ENCODE assay signal across 28 cellular contexts in genomic region chr4:1866095-1866755, GRCh38. TPM values are rescaled to one million over a fixed set of nuclear protein-coding genes. Genes with fewer than 3 reads are reported as not detected.
DNase-seq lines count a peak whose midpoint lies in the region; ATAC-seq, FAIRE-seq and TF ChIP-seq lines count a peak whose summit lies in the region.
"Had no signal": no experiment of that assay in that cellular context is flagged by ENCODE, and none has a peak within 500 bp of the region (broad histone marks: within the 10 kb centered on the region; RNA-seq: fewer than 3 reads in every experiment).

No MANE protein-coding gene starts in this region.

- peaks cover 22% of the 10 kb centered on the region for H3K4me1 Mint-ChIP-seq in T-helper 2 cell treated with Interferon-gamma antibody and Interleukin-4, amounts not matched to agents 5 μg/mL and 100 μg/mL, for 36 hours (ENCODE audit: low read depth)

- no peaks in the 10 kb centered on the region for H3K9me1 ChIP-seq in K562 (ENCODE audit: control insufficient read depth, insufficient read depth, low read length)

- intact Hi-C loops in K562 (cut with micrococcal nuclease) (no loop called here), breast epithelium (cut with DNase I; ENCODE audit: low total_unique reads) (no loop called here)

- no peak overlapping the region for H3K4me2 ChIP-seq in K562 (ENCODE audit: insufficient read depth, low read length)

- no peaks in the 10 kb centered on the region for H3K27me3 Mint-ChIP-seq in T-helper 2 cell treated with Interferon-gamma antibody and Interleukin-4, amounts not matched to agents 5 μg/mL and 100 μg/mL, for 36 hours (ENCODE audit: low read depth)
- H3K27me3 Mint-ChIP-seq: B cell had no signal

- H3K4me3 ChIP-seq in K562 = no peak overlapping the region
- H3K4me3 ChIP-seq in breast epithelium = no peak overlapping the region
- H3K4me3 ChIP-seq: heart right ventricle, Peyer's patch, SJSA1, skin epidermis had no signal

- H4K20me1 ChIP-seq in K562 (replicated peaks; ENCODE audit: control insufficient read depth, insufficient read depth, low read length) = no peaks in the 10 kb centered on the region

- TF ChIP-seq POLR2A in K562 (conservative IDR thresholded peaks at IDR 0.05) (no peak), breast epithelium (IDR thresholded peaks at IDR 0.05) (no peak)

- no peak for TF ChIP-seq RAD21 in K562 (CRISPR knock-in tag; conservative IDR thresholded peaks at IDR 0.05 in 1 of 2, IDR thresholded peaks at IDR 0.05 in 1 of 2)

- TF ChIP-seq CTCF in K562 (IDR thresholded peaks at IDR 0.05 in 2 of 3, conservative IDR thresholded peaks at IDR 0.05 in 1 of 3; ENCODE audit: insufficient read depth in 2 of 3, low read depth in 1 of 3, low read length in 3 of 3) (no peak), breast epithelium (IDR thresholded peaks at IDR 0.05) (no peak)

- H3K9me3 ChIP-seq in K562 (replicated peaks; ENCODE audit: control insufficient read depth, insufficient read depth, low read depth, low read length) (no peaks in the 10 kb centered on the region), breast epithelium (no peaks in the 10 kb centered on the region)
- H3K9me3 ChIP-seq: heart right ventricle, Peyer's patch had no signal

- no peaks in the 10 kb centered on the region for H3K27me3 ChIP-seq in K562 (ENCODE audit: control insufficient read depth in 2 of 2, insufficient read depth in 2 of 2, low read length in 2 of 2)
- H3K27me3 ChIP-seq in breast epithelium = no peaks in the 10 kb centered on the region
- H3K27me3 ChIP-seq: Peyer's patch, SJSA1 had no signal

- no peak overlapping the region for H3K4me3 Mint-ChIP-seq in T-helper 2 cell treated with Interferon-gamma antibody and Interleukin-4, amounts not matched to agents 5 μg/mL and 100 μg/mL, for 36 hours
- H3K4me3 Mint-ChIP-seq: activated T-cell treated with anti-CD3 and anti-CD28 coated beads, Interleukin-2, amount 50 U/mL, for 4 hours; B cell had no signal

- H3K36me3 Mint-ChIP-seq in T-helper 2 cell treated with Interferon-gamma antibody and Interleukin-4, amounts not matched to agents 5 μg/mL and 100 μg/mL, for 36 hours (ENCODE audit: low read depth) = no peaks in the 10 kb centered on the region

- ATAC-seq in K562 = no peak
- ATAC-seq: activated T-cell treated with anti-CD3 and anti-CD28 coated beads, Interleukin-2, amount 50 U/mL, for 4 hours; esophagus mucosa; foreskin keratinocyte; heart right ventricle; left lobe of liver had no signal

- no TSS peak for BruUV-seq in K562 (replicated peaks; lab: Mats Ljungman, UMichigan)

- H3K27ac ChIP-seq in K562 (ENCODE audit: extremely low read depth, low read depth, low read length) = no peak overlapping the region
- H3K27ac ChIP-seq in breast epithelium = no peak overlapping the region
- H3K27ac ChIP-seq: foreskin keratinocyte, heart right ventricle, Peyer's patch, SJSA1, skin epidermis had no signal

- in situ Hi-C loops in K562 (cut with MboI) = no loop called here

- CTCF ChIA-PET in K562 (lab: Yijun Ruan, JAX; ENCODE audit: low intra/inter-chr PET ratio) = no interaction called here

- no peak for FAIRE-seq in K562 (lab: Jason Lieb, UNC)
- FAIRE-seq: H54 had no signal

- peaks cover 25 to 45% of the 10 kb centered on the region in 2 experiments for H3K4me1 ChIP-seq in K562 (replicated peaks in 1 of 2; ENCODE audit: control insufficient read depth in 2 of 2, insufficient read depth in 2 of 2, low read length in 2 of 2)
- peaks cover 0 to 8% of the 10 kb centered on the region in 2 donors for H3K4me1 ChIP-seq in breast epithelium
- H3K4me1 ChIP-seq: foreskin keratinocyte had no signal

- WGBS in K562 (ENCODE audit: insufficient coverage, low coverage, missing lambda C conversion rate) = 90% methylated on average over 7 of the region's 8 CpGs

- H2AFZ ChIP-seq in K562 (ENCODE audit: low read depth, low read length) = no peak overlapping the region

- H3K9ac ChIP-seq in K562 (ENCODE audit: insufficient read depth in 1 of 2, low read depth in 2 of 2, low read length in 2 of 2) = peak overlapping the region in 1 of 2 experiments; percentile 77; a peak in 2 of 4 replicates

- POLR2A ChIA-PET in K562 (lab: Yijun Ruan, JAX) = no interaction called here

- H3K79me2 ChIP-seq in K562 (ENCODE audit: control insufficient read depth, insufficient read depth, low read length) = peaks cover 6% of the 10 kb centered on the region; the same call in 2 of the 3 replicates

- no peak for TF ChIP-seq EP300 in K562 (IDR thresholded peaks at IDR 0.05; ENCODE audit: low read length)

- H3K27ac Mint-ChIP-seq in T-helper 2 cell treated with Interferon-gamma antibody and Interleukin-4, amounts not matched to agents 5 μg/mL and 100 μg/mL, for 36 hours = peak overlapping the region; percentile 3
- H3K27ac Mint-ChIP-seq: B cell had no signal

- no peaks in the 10 kb centered on the region for H3K36me3 ChIP-seq in K562 (ENCODE audit: control insufficient read depth, insufficient read depth, low read length)
- no peaks in the 10 kb centered on the region for H3K36me3 ChIP-seq in breast epithelium
- H3K36me3 ChIP-seq: heart right ventricle, Peyer's patch, SJSA1 had no signal

- DNase-seq in T-helper 2 cell treated with Interferon-gamma antibody and Interleukin-4, amounts not matched to agents 5 μg/mL and 100 μg/mL, for 36 hours (ENCODE audit: low spot score) = no peak
- DNase-seq in T-helper 2 cell (no peak), NCI-H345 treated with DMSO at 0.1 percent for 48 hours (lab: John Stamatoyannopoulos, UW; ENCODE audit: unreplicated experiment) (peak; percentile 15), K562 (ENCODE audit: extremely low read depth in 1 of 4, low spot score in 3 of 4) (no peak), iPS-NIHi11 (ENCODE audit: low spot score) (no peak), breast epithelium (ENCODE audit: low spot score in 2 of 2) (no peak), NCI-H526 treated with DMSO at 0.1 percent for 48 hours (lab: John Stamatoyannopoulos, UW) (no peak)
- no peak for DNase-seq in stimulated activated CD4-positive, alpha-beta T cell treated with anti-CD3 and anti-CD28 coated beads, Interleukin-1b, Interleukin-23, amount 100 ng/mL, for 48 hours
- DNase-seq: activated CD4-positive, alpha-beta T cell treated with anti-CD3 and anti-CD28 coated beads for 48 hours; activated naive CD4-positive, alpha-beta T cell treated with Interleukin-2 at 50 U/mL for 16 hours; activated T-cell treated with anti-CD3 and anti-CD28 coated beads, Interleukin-2, amount 50 U/mL, for 4 hours; amniotic stem cell; cortex of kidney; foreskin keratinocyte; heart right ventricle; Kasumi-1; mesenchymal stem cell; NK-92 treated with Interleukin-12 subunit alpha and Interleukin-12 subunit beta, amount 100 ng/mL, for 24 hours; Peyer's patch; stimulated activated CD4-positive, alpha-beta T cell treated with anti-CD3 and anti-CD28 coated beads, Interleukin-4, amount 100 ng/mL, for 1 hour; stimulated activated naive CD4-positive, alpha-beta T cell; T-helper 1 cell had no signal

- no peaks in the 10 kb centered on the region for H3K9me3 Mint-ChIP-seq in T-helper 2 cell treated with Interferon-gamma antibody and Interleukin-4, amounts not matched to agents 5 μg/mL and 100 μg/mL, for 36 hours
- H3K9me3 Mint-ChIP-seq: activated T-cell treated with anti-CD3 and anti-CD28 coated beads, Interleukin-2, amount 50 U/mL, for 4 hours had no signal

TF ChIP-seq in K562, 482 proteins besides CTCF, POLR2A, EP300 and RAD21 (continues in another document):
- TF ChIP-seq POLR2G (IDR thresholded peaks at IDR 0.05; ENCODE audit: low read depth, low read length) (peak; percentile 45), CREB1 (IDR thresholded peaks at IDR 0.05) (no peak), CREB1 (CRISPR knock-in tag; IDR thresholded peaks at IDR 0.05) (no peak), ZKSCAN3 (CRISPR knock-in tag; IDR thresholded peaks at IDR 0.05) (no peak), ZNF263 (CRISPR knock-in tag; IDR thresholded peaks at IDR 0.05; ENCODE audit: borderline replicate concordance) (no peak)

RNA-seq across cellular contexts. Expression of gene NSD2, which starts 5.0 kb away (rescaled TPM):
- total RNA-seq in K562 (2011; cell fraction: chromatin; rRNA removed; ENCODE audit: low replicate concordance) = 289 and 389 TPM in 2 replicates
- total RNA-seq in K562 (2011; cell fraction: nucleolus; rRNA removed) = 139 and 156 TPM in 2 replicates
- 199 and 236 TPM in 2 replicates for total RNA-seq in K562 (2011; cell fraction: nucleoplasm; rRNA removed)
- 51.8 and 60.7 TPM in 2 replicates for total RNA-seq in K562 (2014; rRNA removed)
- 76.3 and 81.4 TPM in 2 replicates for total RNA-seq in K562 (2014; rRNA removed; fragmentation: Illumina TruSeq; extraction: Trizol)
- 55.7 and 58.8 TPM in 2 replicates for total RNA-seq in K562 (2015; rRNA removed; fragmentation: Illumina TruSeq; extraction: Trizol)
- total RNA-seq in K562 (2021) = 112 and 126 TPM in 2 replicates
- 48.5 and 59.2 TPM in 2 replicates for polyA plus RNA-seq in K562 (2011; rRNA removed)
- polyA plus RNA-seq in K562 (2011; cell fraction: cytosol; rRNA removed) = 29.9 and 35.2 TPM in 2 replicates
- polyA plus RNA-seq in K562 (2011; cell fraction: nucleus; rRNA removed) = 134 and 155 TPM in 2 replicates
- polyA plus RNA-seq in K562 (2012) = 52.3 and 53.7 TPM in 2 replicates
- polyA plus RNA-seq in K562 (2014; fragmentation: Illumina TruSeq; extraction: Trizol) = 62.7 and 74.1 TPM in 2 replicates
- polyA plus RNA-seq in K562 (2014; fragmentation: Nextera tagmentation; extraction: Ambion mirVana) = 1 to 10 TPM; 6.4 to 9.7 TPM
- 53.5 and 58.5 TPM in 2 replicates for polyA plus RNA-seq in K562 (2014; rRNA removed)
- 106 and 124 TPM in 2 replicates for polyA minus RNA-seq in K562 (2011; rRNA and poly(A)+ RNA removed)
- polyA minus RNA-seq in K562 (2011; cell fraction: cytosol; rRNA and poly(A)+ RNA removed) = 58.0 and 70.8 TPM in 2 replicates
- 57.1 and 96.7 TPM in 2 replicates for polyA minus RNA-seq in K562 (2011; cell fraction: nucleus; rRNA and poly(A)+ RNA removed)
- 10 to 100 TPM; 24.6 to 36.7 (median 30.8) TPM for total RNA-seq in breast epithelium

RNA-seq across cellular contexts. Expression of gene LETM1, which starts 10.3 kb away (rescaled TPM):
- total RNA-seq in K562 (2011; cell fraction: chromatin; rRNA removed; ENCODE audit: low replicate concordance) = 127 and 320 TPM in 2 replicates
- 226 and 230 TPM in 2 replicates for total RNA-seq in K562 (2011; cell fraction: nucleolus; rRNA removed)
- 127 and 144 TPM in 2 replicates for total RNA-seq in K562 (2011; cell fraction: nucleoplasm; rRNA removed)
- total RNA-seq in K562 (2014; rRNA removed) = 99.1 and 118 TPM in 2 replicates
- total RNA-seq in K562 (2014; rRNA removed; fragmentation: Illumina TruSeq; extraction: Trizol) = 26.9 and 33.1 TPM in 2 replicates
- 48.3 and 49.6 TPM in 2 replicates for total RNA-seq in K562 (2015; rRNA removed; fragmentation: Illumina TruSeq; extraction: Trizol)
- total RNA-seq in K562 (2021) = 105 and 109 TPM in 2 replicates
- polyA plus RNA-seq in K562 (2011; rRNA removed) = 28.3 and 38.6 TPM in 2 replicates
- 25.3 and 48.8 TPM in 2 replicates for polyA plus RNA-seq in K562 (2011; cell fraction: cytosol; rRNA removed)
- polyA plus RNA-seq in K562 (2011; cell fraction: nucleus; rRNA removed) = 122 and 226 TPM in 2 replicates
- 34.0 and 53.2 TPM in 2 replicates for polyA plus RNA-seq in K562 (2012)
- 35.0 and 44.2 TPM in 2 replicates for polyA plus RNA-seq in K562 (2014; fragmentation: Illumina TruSeq; extraction: Trizol)
- 1 to 10 TPM; 3.9 to 5.6 TPM for polyA plus RNA-seq in K562 (2014; fragmentation: Nextera tagmentation; extraction: Ambion mirVana)
- 67.7 and 72.0 TPM in 2 replicates for polyA plus RNA-seq in K562 (2014; rRNA removed)
- polyA minus RNA-seq in K562 (2011; rRNA and poly(A)+ RNA removed) = 43.8 and 47.1 TPM in 2 replicates
- 67.2 and 76.8 TPM in 2 replicates for polyA minus RNA-seq in K562 (2011; cell fraction: cytosol; rRNA and poly(A)+ RNA removed)
- 76.1 and 82.1 TPM in 2 replicates for polyA minus RNA-seq in K562 (2011; cell fraction: nucleus; rRNA and poly(A)+ RNA removed)
- 10 to 100 TPM; 31.0 to 42.9 (median 32.5) TPM for total RNA-seq in breast epithelium
